Comparison of ENCODE assay signal across 18 cellular contexts in the genomic region with DNA sequence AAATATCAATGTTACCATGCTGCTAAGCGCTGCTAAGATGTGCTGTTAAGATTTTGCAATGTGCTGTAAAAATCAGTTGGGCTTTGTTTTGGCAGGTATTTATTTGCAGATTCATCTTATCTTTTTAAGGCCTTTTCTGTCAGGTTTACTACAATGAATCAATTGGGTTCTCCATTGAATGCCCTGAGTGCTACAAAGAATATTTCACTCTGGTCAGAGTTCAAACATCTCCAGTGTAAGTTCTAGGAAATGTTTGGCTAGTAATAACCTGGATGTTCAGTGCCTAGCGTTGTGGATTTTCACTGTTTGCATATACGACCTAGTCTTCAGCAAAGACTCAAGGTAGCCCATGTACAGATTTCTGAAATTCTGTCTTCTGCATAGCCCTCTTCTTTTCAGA.
"Had no signal": no experiment of that assay in that cellular context is flagged by ENCODE, and none has a peak within 500 bp of the region (broad histone marks: within the 10 kb centered on the region; RNA-seq: fewer than 3 reads in every experiment).

No MANE protein-coding gene starts in this region.

- H3K4me3 ChIP-seq: colonic mucosa, gastrocnemius medialis, heart right ventricle, mucosa of descending colon, pancreas, smooth muscle cell had no signal

- H3K36me3 ChIP-seq: colonic mucosa, gastrocnemius medialis, heart right ventricle, pancreas had no signal

- H3K27me3 Mint-ChIP-seq: naive thymus-derived CD8-positive, alpha-beta T cell; progenitor cell of endocrine pancreas; type B pancreatic cell had no signal

- H3K27ac ChIP-seq: colonic mucosa, gastrocnemius medialis, heart right ventricle, pancreas had no signal

- H3K4me1 ChIP-seq: colonic mucosa had no signal

- H3K27ac Mint-ChIP-seq: naive thymus-derived CD8-positive, alpha-beta T cell; progenitor cell of endocrine pancreas; type B pancreatic cell had no signal

- DNase-seq: colonic mucosa; effector CD4-positive, alpha-beta T cell; gastrocnemius medialis; heart right ventricle; hypothalamus; left ventricle myocardium superior; mammary epithelial cell; mucosa of descending colon; naive thymus-derived CD8-positive, alpha-beta T cell; nucleus accumbens; pancreas; right cardiac atrium; stimulated activated CD4-positive, alpha-beta T cell treated with anti-CD3 and anti-CD28 coated beads, Interleukin-2, amount 100 ng/mL, for 48 hours; stimulated activated naive CD4-positive, alpha-beta T cell treated with Interleukin-2 at 50 U/mL for 16 hours had no signal

- H3K4me2 ChIP-seq: smooth muscle cell had no signal

- H3K4me3 Mint-ChIP-seq: neural crest cell, type B pancreatic cell had no signal

- ATAC-seq: gastrocnemius medialis; heart right ventricle; left ventricle myocardium superior; mucosa of descending colon; naive thymus-derived CD8-positive, alpha-beta T cell; pancreas; right cardiac atrium had no signal

- H3K9me3 Mint-ChIP-seq: naive thymus-derived CD8-positive, alpha-beta T cell had no signal

- H3K9me3 ChIP-seq: colonic mucosa, gastrocnemius medialis, heart right ventricle, mucosa of descending colon, pancreas had no signal

- H3K27me3 ChIP-seq: colonic mucosa, gastrocnemius medialis, heart right ventricle, pancreas had no signal
